Comparison of ENCODE assay signal across 8 cellular contexts in genomic region chr10:49761789-49762565, GRCh38.
DNase-seq lines count a peak whose midpoint lies in the region; ATAC-seq and TF ChIP-seq lines count a peak whose summit lies in the region.

Gene OGDHL, minus strand, starts transcription at chr10:49762323. Its CDS starts 3,731 bp downstream, at chr10:49758592.

- ATAC-seq in HG02571 (IDR thresholded peaks at IDR 0.05; ENCODE audit: unreplicated experiment): peak; percentile 71

- H3K4me3 ChIP-seq in epithelial cell of esophagus (ENCODE audit: low read length): peak within 1 kb of the TSS; percentile 15

- peaks cover 7% of the 10 kb centered on the region for H3K4me1 Mint-ChIP-seq in stimulated activated naive CD8-positive, alpha-beta T cell treated with anti-CD3 and anti-CD28 coated beads, Interleukin-15, Interleukin-2, amounts not matched to agents 100 ng/mL and 50 ng/mL, for 24 hours (ENCODE audit: low read depth)

- DNase-seq in NCI-H2029 (lab: John Stamatoyannopoulos, UW) (peak; percentile 24), NCI-H2029 treated with DMSO at 0.1 percent for 48 hours (lab: John Stamatoyannopoulos, UW) (no peak), NCI-H146 treated with DMSO at 0.1 percent for 48 hours (lab: John Stamatoyannopoulos, UW; ENCODE audit: unreplicated experiment) (peak; percentile 33), epithelial cell of esophagus (ENCODE audit: low read depth) (peak; percentile 57), middle frontal gyrus (ENCODE audit: extremely low spot score, low spot score) (peak; percentile 40)
- peak; percentile 81 for DNase-seq in activated CD8-positive, alpha-beta memory T cell treated with anti-CD3 and anti-CD28 coated beads for 24 hours

- peak within 1 kb of the TSS; percentile 58 for H3K4me3 Mint-ChIP-seq in stimulated activated naive CD8-positive, alpha-beta T cell treated with anti-CD3 and anti-CD28 coated beads, Interleukin-15, Interleukin-2, amounts not matched to agents 100 ng/mL and 50 ng/mL, for 24 hours

- no peaks in the 10 kb centered on the region for H3K36me3 Mint-ChIP-seq in stimulated activated naive CD8-positive, alpha-beta T cell treated with anti-CD3 and anti-CD28 coated beads, Interleukin-15, Interleukin-2, amounts not matched to agents 100 ng/mL and 50 ng/mL, for 24 hours (ENCODE audit: low read depth)

- H3K9me3 Mint-ChIP-seq in stimulated activated naive CD8-positive, alpha-beta T cell treated with anti-CD3 and anti-CD28 coated beads, Interleukin-15, Interleukin-2, amounts not matched to agents 100 ng/mL and 50 ng/mL, for 24 hours: peaks cover 4% of the 10 kb centered on the region

- no peak within 1 kb of the TSS for H3K27ac Mint-ChIP-seq in stimulated activated naive CD8-positive, alpha-beta T cell treated with anti-CD3 and anti-CD28 coated beads, Interleukin-15, Interleukin-2, amounts not matched to agents 100 ng/mL and 50 ng/mL, for 24 hours

- TF ChIP-seq CTCF in epithelial cell of esophagus (IDR thresholded peaks at IDR 0.05; ENCODE audit: insufficient read depth, low read depth, low read length, missing control alignments): no peak

- H3K27me3 Mint-ChIP-seq in stimulated activated naive CD8-positive, alpha-beta T cell treated with anti-CD3 and anti-CD28 coated beads, Interleukin-15, Interleukin-2, amounts not matched to agents 100 ng/mL and 50 ng/mL, for 24 hours: peaks cover 41% of the 10 kb centered on the region
